Comparison of ENCODE assay signal across 8 cellular contexts in the genomic region with DNA sequence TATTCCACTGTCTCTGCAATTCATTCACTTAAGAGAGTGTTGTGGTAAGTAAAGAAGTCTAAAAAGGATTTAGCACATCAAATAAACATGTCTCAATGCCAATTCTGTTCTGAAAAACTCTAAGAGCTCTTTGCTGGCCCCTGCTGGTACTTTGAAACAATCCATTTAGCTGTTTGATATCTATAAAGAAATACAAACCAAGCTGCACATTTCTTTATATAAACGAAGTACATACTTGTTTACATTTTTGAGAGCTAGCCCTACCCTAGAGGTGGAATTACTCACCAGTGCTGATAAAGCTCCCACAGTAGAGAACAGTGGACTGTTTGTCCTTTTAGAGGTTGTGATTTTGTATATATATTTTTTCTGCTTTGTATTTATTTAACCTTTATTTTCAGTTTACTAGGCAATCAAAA.
DNase-seq lines count a peak whose midpoint lies in the region; ATAC-seq, FAIRE-seq and TF ChIP-seq lines count a peak whose summit lies in the region.

No MANE protein-coding gene starts in this region.

- TF ChIP-seq CTCF in D721Med (IDR thresholded peaks at IDR 0.05; ENCODE audit: insufficient read depth, missing control alignments) (peak; percentile 48), fibroblast of villous mesenchyme (IDR thresholded peaks at IDR 0.05; ENCODE audit: insufficient read depth, low read depth, low read length) (peak; percentile 75), sigmoid colon (IDR thresholded peaks at IDR 0.05) (peak in 3 of 4 experiments; percentile 34 to 51 (median 38))

- no peaks in the 10 kb centered on the region for H3K36me3 ChIP-seq in sigmoid colon

- CTCF ChIA-PET in activated CD4-positive, alpha-beta memory T cell treated with anti-CD3 and anti-CD28 coated beads, Interleukin-2, amount 10 ng/mL, durations not matched to agents 7 days and 5 days (lab: Charles Lee), result interaction anchor here (0.9 to 2.0 kb wide), 6 partner anchors 9 to 146 kb away, joined by 3 to 6 read pairs (median 4); no protein-coding TSS in a partner anchor

- H3K9me3 Mint-ChIP-seq in activated CD4-positive, alpha-beta memory T cell treated with anti-CD3 and anti-CD28 coated beads, Interleukin-2, amount 10 ng/mL, durations not matched to agents 7 days and 5 days, result no peaks in the 10 kb centered on the region

- no peak overlapping the region for H3K27ac Mint-ChIP-seq in activated CD4-positive, alpha-beta memory T cell treated with anti-CD3 and anti-CD28 coated beads, Interleukin-2, amount 10 ng/mL, durations not matched to agents 7 days and 5 days

- no peaks in the 10 kb centered on the region for H3K4me1 Mint-ChIP-seq in activated CD4-positive, alpha-beta memory T cell treated with anti-CD3 and anti-CD28 coated beads, Interleukin-2, amount 10 ng/mL, durations not matched to agents 7 days and 5 days

- H3K4me1 ChIP-seq in sigmoid colon, result peaks cover 0 to 30% (median 23%) of the 10 kb centered on the region in 4 donors

- TF ChIP-seq POLR2A in sigmoid colon (IDR thresholded peaks at IDR 0.05), result no peak

- H3K36me3 Mint-ChIP-seq in activated CD4-positive, alpha-beta memory T cell treated with anti-CD3 and anti-CD28 coated beads, Interleukin-2, amount 10 ng/mL, durations not matched to agents 7 days and 5 days (ENCODE audit: low read depth), result no peaks in the 10 kb centered on the region

- WGBS in sigmoid colon, 2 donors, result 0% methylated on average over 1 of the region's 1 CpG

- no peak overlapping the region for H3K4me3 ChIP-seq in fibroblast of villous mesenchyme (ENCODE audit: low read depth, low read length)
- H3K4me3 ChIP-seq in sigmoid colon, result no peak overlapping the region

- no peak for FAIRE-seq in D721Med (lab: Jason Lieb, UNC)

- no peaks in the 10 kb centered on the region for H3K9me3 ChIP-seq in sigmoid colon

- POLR2A ChIA-PET in activated CD4-positive, alpha-beta memory T cell treated with anti-CD3 and anti-CD28 coated beads, Interleukin-2, amount 10 ng/mL, durations not matched to agents 7 days and 5 days (lab: Charles Lee), result no interaction called here

- DNase-seq in D721Med (ENCODE audit: insufficient read length, low spot score) (no peak), HuH-7 (ENCODE audit: low spot score) (peak; percentile 30), fibroblast of villous mesenchyme (ENCODE audit: low read depth) (peak; percentile 97), sigmoid colon (no peak), mesenteric fat pad (ENCODE audit: low spot score) (no peak)
- no peak for DNase-seq in activated CD4-positive, alpha-beta memory T cell treated with anti-CD3 and anti-CD28 coated beads, Interleukin-2, amount 10 ng/mL, durations not matched to agents 7 days and 5 days

- peak overlapping the region in 2 of 4 donors; percentile 55 to 59 for H3K27ac ChIP-seq in sigmoid colon

- no peak overlapping the region for H3K4me3 Mint-ChIP-seq in activated CD4-positive, alpha-beta memory T cell treated with anti-CD3 and anti-CD28 coated beads, Interleukin-2, amount 10 ng/mL, durations not matched to agents 7 days and 5 days

- no peaks in the 10 kb centered on the region for H3K27me3 ChIP-seq in sigmoid colon

- intact Hi-C loops in sigmoid colon (cut with DNase I), result loop anchor here (5.0 to 10.0 kb wide), 2 partner anchors 74 to 273 kb away; a partner anchor contains a TSS

- peak; percentile 64 for ATAC-seq in SK-N-SH treated with all-trans-retinoic acid at 6 μM for 48 hours
- ATAC-seq in HG03159 (IDR thresholded peaks at IDR 0.05; ENCODE audit: unreplicated experiment), result no peak

- no peak for TF ChIP-seq EP300 in sigmoid colon (IDR thresholded peaks at IDR 0.05)

- no peaks in the 10 kb centered on the region for H3K27me3 Mint-ChIP-seq in activated CD4-positive, alpha-beta memory T cell treated with anti-CD3 and anti-CD28 coated beads, Interleukin-2, amount 10 ng/mL, durations not matched to agents 7 days and 5 days

TF ChIP-seq in SK-N-SH treated with all-trans-retinoic acid at 6 μM for 48 hours, 23 proteins besides CTCF, POLR2A, EP300 and RAD21:
- no peak for TF ChIP-seq ZFP3 (CRISPR knock-in tag; IDR thresholded peaks at IDR 0.05)
- no peak for TF ChIP-seq RARB (CRISPR knock-in tag; IDR thresholded peaks at IDR 0.05)
- no peak for TF ChIP-seq ZC3H10 (CRISPR knock-in tag; IDR thresholded peaks at IDR 0.05)
- TF ChIP-seq, protein P1, sequence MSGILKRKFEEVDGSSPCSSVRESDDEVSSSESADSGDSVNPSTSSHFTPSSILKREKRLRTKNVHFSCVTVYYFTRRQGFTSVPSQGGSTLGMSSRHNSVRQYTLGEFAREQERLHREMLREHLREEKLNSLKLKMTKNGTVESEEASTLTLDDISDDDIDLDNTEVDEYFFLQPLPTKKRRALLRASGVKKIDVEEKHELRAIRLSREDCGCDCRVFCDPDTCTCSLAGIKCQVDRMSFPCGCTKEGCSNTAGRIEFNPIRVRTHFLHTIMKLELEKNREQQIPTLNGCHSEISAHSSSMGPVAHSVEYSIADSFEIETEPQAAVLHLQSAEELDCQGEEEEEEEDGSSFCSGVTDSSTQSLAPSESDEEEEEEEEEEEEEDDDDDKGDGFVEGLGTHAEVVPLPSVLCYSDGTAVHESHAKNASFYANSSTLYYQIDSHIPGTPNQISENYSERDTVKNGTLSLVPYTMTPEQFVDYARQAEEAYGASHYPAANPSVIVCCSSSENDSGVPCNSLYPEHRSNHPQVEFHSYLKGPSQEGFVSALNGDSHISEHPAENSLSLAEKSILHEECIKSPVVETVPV (CRISPR knock-in tag; IDR thresholded peaks at IDR 0.05), result no peak
- no peak for TF ChIP-seq ZNF565 (CRISPR knock-in tag; conservative IDR thresholded peaks at IDR 0.05; ENCODE audit: low read depth)
- TF ChIP-seq ISL1 (CRISPR knock-in tag; IDR thresholded peaks at IDR 0.05), result no peak
- no peak for TF ChIP-seq ZNF8 (CRISPR knock-in tag; IDR thresholded peaks at IDR 0.05)

Comparison
In these comparisons a context has a peak if more than half of its experiments do, and no peak if none do; other contexts are left out.
1. DNase-seq: peak in HuH-7 (single experiment) and fibroblast of villous mesenchyme (single experiment); none in D721Med (single experiment), sigmoid colon (single experiment), mesenteric fat pad (single experiment) and activated CD4-positive, alpha-beta memory T cell treated with anti-CD3 and anti-CD28 coated beads, Interleukin-2, amount 10 ng/mL, durations not matched to agents 7 days and 5 days (single experiment).
2. Peak in every context shown above with its lines, with median percentiles within 50 percentile points of each other: CTCF ChIP-seq.